In the genomic region with DNA sequence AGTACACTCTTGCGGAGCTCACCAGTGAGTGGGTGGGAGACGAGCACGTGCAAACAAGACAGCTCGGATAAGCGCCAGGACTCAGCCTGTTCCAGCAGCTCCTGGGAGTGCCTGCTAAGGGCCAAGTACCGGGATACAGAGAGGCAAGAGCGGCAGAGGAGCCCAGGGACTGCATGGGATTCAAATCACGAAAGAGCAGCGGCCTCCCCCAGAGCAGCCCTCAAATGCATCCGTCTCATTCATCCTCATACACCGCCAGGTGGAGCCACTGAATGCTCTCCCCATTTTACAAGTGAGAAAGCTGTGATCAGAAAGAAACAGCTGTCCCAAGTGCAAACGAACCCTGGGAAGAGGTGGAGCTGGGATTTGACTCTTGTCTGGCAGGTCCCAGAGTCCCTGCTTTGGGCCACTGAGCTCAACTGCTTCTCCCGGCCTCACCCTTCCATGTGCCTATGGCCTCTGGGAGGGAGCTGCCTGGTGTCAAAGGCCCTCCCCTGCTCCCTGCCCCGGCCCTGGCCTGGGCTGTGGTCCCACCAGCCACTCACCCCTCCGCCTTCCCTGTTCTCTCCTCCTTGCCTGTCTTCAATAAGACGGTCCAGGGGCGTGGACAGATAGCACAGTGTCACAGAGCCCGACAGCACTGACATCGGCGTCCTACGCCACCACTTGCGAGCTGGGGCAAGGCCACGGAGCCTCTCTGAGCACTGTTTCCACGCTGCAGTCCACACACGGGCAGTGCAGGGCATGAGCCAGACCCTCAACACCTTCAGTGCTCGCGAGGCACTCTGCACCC, we compare ENCODE assay signal across 8 cellular contexts.
DNase-seq lines count a peak whose midpoint lies in the region; ATAC-seq and TF ChIP-seq lines count a peak whose summit lies in the region.

No MANE protein-coding gene starts in this region.

- H3K27me3 Mint-ChIP-seq in activated CD8-positive, alpha-beta memory T cell treated with anti-CD3 and anti-CD28 coated beads, Interleukin-2, amount 10 ng/mL, durations not matched to agents 7 days and 5 days: no peaks in the 10 kb centered on the region
- H3K27me3 Mint-ChIP-seq in type B pancreatic cell: no peaks in the 10 kb centered on the region

- 0 out of 22 replicates have a peak, but pooled peaks cover 0 to 9% (median 0%) of the 10 kb centered on the region in 11 experiments for H3K27me3 ChIP-seq in BLaER1 treated with 17β-estradiol and CSF1 and Interleukin-3, amounts not matched to agents 10 nM and 100 nM
- no peaks in the 10 kb centered on the region for H3K27me3 ChIP-seq in H7 (ENCODE audit: control insufficient read depth, insufficient read depth, low read length)

- H3K4me3 Mint-ChIP-seq in activated CD8-positive, alpha-beta memory T cell treated with anti-CD3 and anti-CD28 coated beads, Interleukin-2, amount 10 ng/mL, durations not matched to agents 7 days and 5 days: no peak overlapping the region
- peak overlapping the region; percentile 35 for H3K4me3 Mint-ChIP-seq in type B pancreatic cell

- no peak overlapping the region for H3K4me3 ChIP-seq in BLaER1 treated with 17β-estradiol and CSF1 and Interleukin-3, amounts not matched to agents 10 nM and 100 nM
- H3K4me3 ChIP-seq in H7 (ENCODE audit: insufficient read depth, low read depth, low read length) (no peak overlapping the region), mucosa of descending colon (no peak overlapping the region)

- peak overlapping the region; percentile 70 to 93 (median 88) for H3K4me2 ChIP-seq in BLaER1 treated with 17β-estradiol and CSF1 and Interleukin-3, amounts not matched to agents 10 nM and 100 nM

- CTCF ChIA-PET in activated CD8-positive, alpha-beta memory T cell treated with anti-CD3 and anti-CD28 coated beads, Interleukin-2, amount 10 ng/mL, durations not matched to agents 7 days and 5 days (lab: Charles Lee): interaction anchor here (0.6 to 5.1 kb wide), 31 partner anchors 7 to 304 kb away, joined by 3 to 63 read pairs (median 5); a partner anchor contains a TSS

- H3K27ac ChIP-seq in BLaER1 treated with 17β-estradiol and CSF1 and Interleukin-3, amounts not matched to agents 10 nM and 100 nM: peak overlapping the region in 9 of 11 experiments; percentile 12 to 66 (median 34); a peak in 16 of 22 replicates

- no peaks in the 10 kb centered on the region for H4K20me1 ChIP-seq in BLaER1 treated with 17β-estradiol and CSF1 and Interleukin-3, amounts not matched to agents 10 nM and 100 nM

- TF ChIP-seq POLR2A in erythroblast (IDR thresholded peaks at IDR 0.05; ENCODE audit: low read length): no peak

- peak overlapping the region in 6 of 11 experiments; percentile 9 to 39 (median 16); a peak in 8 of 22 replicates for H3K9ac ChIP-seq in BLaER1 treated with 17β-estradiol and CSF1 and Interleukin-3, amounts not matched to agents 10 nM and 100 nM

- H3K9me3 Mint-ChIP-seq in activated CD8-positive, alpha-beta memory T cell treated with anti-CD3 and anti-CD28 coated beads, Interleukin-2, amount 10 ng/mL, durations not matched to agents 7 days and 5 days (ENCODE audit: low read depth): no peaks in the 10 kb centered on the region
- H3K9me3 Mint-ChIP-seq in type B pancreatic cell: no peaks in the 10 kb centered on the region

- peaks cover 0 to 4% (median 0%) of the 10 kb centered on the region in 11 experiments; a peak in 2 of 22 replicates for H3K9me3 ChIP-seq in BLaER1 treated with 17β-estradiol and CSF1 and Interleukin-3, amounts not matched to agents 10 nM and 100 nM (replicated peaks in 1 of 11)
- H3K9me3 ChIP-seq in mucosa of descending colon: no peaks in the 10 kb centered on the region

- no peaks in the 10 kb centered on the region for H3K36me3 ChIP-seq in BLaER1 treated with 17β-estradiol and CSF1 and Interleukin-3, amounts not matched to agents 10 nM and 100 nM
- H3K36me3 ChIP-seq in H7 (replicated peaks; ENCODE audit: control insufficient read depth, insufficient read depth, low read length): no peaks in the 10 kb centered on the region
- H3K36me3 ChIP-seq in mucosa of descending colon (ENCODE audit: low read depth): no peaks in the 10 kb centered on the region

- peak overlapping the region; percentile 15 for H3K27ac Mint-ChIP-seq in activated CD8-positive, alpha-beta memory T cell treated with anti-CD3 and anti-CD28 coated beads, Interleukin-2, amount 10 ng/mL, durations not matched to agents 7 days and 5 days
- peak overlapping the region; percentile 60 for H3K27ac Mint-ChIP-seq in type B pancreatic cell

- peak; percentile 92 for DNase-seq in H7
- DNase-seq in NCI-H526 treated with DMSO at 0.1 percent for 48 hours (lab: John Stamatoyannopoulos, UW): peak; percentile 49
- peak; percentile 78 for DNase-seq in activated CD8-positive, alpha-beta memory T cell treated with anti-CD3 and anti-CD28 coated beads, Interleukin-2, amount 10 ng/mL, durations not matched to agents 7 days and 5 days
- DNase-seq in erythroblast (lab: John Stamatoyannopoulos, UW): peak; percentile 51 to 67
- DNase-seq in mucosa of descending colon: peak in 2 of 3 donors; percentile 63 to 86
- DNase-seq in type B pancreatic cell (ENCODE audit: extremely low spot score, unreplicated experiment): no peak

- intact Hi-C loops in mucosa of descending colon (cut with DNase I, micrococcal nuclease): no loop called here

- peaks cover 18% of the 10 kb centered on the region for H3K4me1 Mint-ChIP-seq in activated CD8-positive, alpha-beta memory T cell treated with anti-CD3 and anti-CD28 coated beads, Interleukin-2, amount 10 ng/mL, durations not matched to agents 7 days and 5 days
- H3K4me1 Mint-ChIP-seq in type B pancreatic cell (ENCODE audit: unreplicated experiment): peaks cover 44% of the 10 kb centered on the region

- H3K36me3 Mint-ChIP-seq in activated CD8-positive, alpha-beta memory T cell treated with anti-CD3 and anti-CD28 coated beads, Interleukin-2, amount 10 ng/mL, durations not matched to agents 7 days and 5 days: no peaks in the 10 kb centered on the region
- no peaks in the 10 kb centered on the region for H3K36me3 Mint-ChIP-seq in type B pancreatic cell

- peak; percentile 78 for ATAC-seq in activated CD8-positive, alpha-beta memory T cell treated with anti-CD3 and anti-CD28 coated beads, Interleukin-2, amount 10 ng/mL, durations not matched to agents 7 days and 5 days
- peak; percentile 70 for ATAC-seq in mucosa of descending colon
- ATAC-seq in GM21360 (IDR thresholded peaks at IDR 0.05; ENCODE audit: unreplicated experiment): no peak

- TF ChIP-seq CTCF in mucosa of descending colon (IDR thresholded peaks at IDR 0.05) (peak; percentile 52), type B pancreatic cell (conservative IDR thresholded peaks at IDR 0.05) (peak; percentile 84)

- H3K4me1 ChIP-seq in BLaER1 treated with 17β-estradiol and CSF1 and Interleukin-3, amounts not matched to agents 10 nM and 100 nM: peaks cover 65 to 95% (median 85%) of the 10 kb centered on the region in 10 experiments
- H3K4me1 ChIP-seq in mucosa of descending colon (ENCODE audit: low read depth): peaks cover 6% of the 10 kb centered on the region
